In the genomic region with DNA sequence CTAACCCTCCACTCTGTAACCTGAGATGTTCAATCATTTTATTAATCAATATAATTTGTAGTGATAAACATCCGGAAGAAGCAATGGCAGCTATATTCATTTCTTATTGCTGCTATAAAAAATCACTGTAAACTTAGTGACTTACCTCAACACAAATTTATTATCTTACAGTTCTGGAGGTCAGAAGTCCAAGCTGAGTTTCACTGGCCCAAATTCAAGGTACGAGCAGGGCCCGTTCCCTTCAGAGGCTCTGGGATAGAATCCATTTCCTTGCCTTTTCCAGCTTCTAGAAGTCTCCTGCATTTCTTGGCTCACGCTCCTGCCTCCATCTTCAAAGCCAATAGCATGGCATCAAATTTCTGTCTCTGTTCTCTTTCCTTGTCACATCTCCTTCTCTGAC, we compare ENCODE assay signal across 8 cellular contexts.
"Had no signal": no experiment of that assay in that cellular context is flagged by ENCODE, and none has a peak within 500 bp of the region (broad histone marks: within the 10 kb centered on the region; RNA-seq: fewer than 3 reads in every experiment).

No MANE protein-coding gene starts in this region.

- ATAC-seq: HCT116, K562 had no signal

- H3K27ac Mint-ChIP-seq: HFFc6 had no signal

- H3K4me3 Mint-ChIP-seq: HFFc6 had no signal

- H3K4me3 ChIP-seq: GM23248, HAP-1, K562 had no signal

- H3K27ac ChIP-seq: GM23248 had no signal

- H2AFZ ChIP-seq: GM23248 had no signal

- H3K4me1 ChIP-seq: HAP-1 had no signal

- H3K36me3 ChIP-seq: HAP-1 had no signal

- H3K9me3 ChIP-seq: HAP-1 had no signal

- H3K9ac ChIP-seq: GM23248 had no signal

- DNase-seq: GM23248, GOT3, H7, HFFc6, IMR-90 had no signal
